20 cellular contexts compared by ENCODE assay signal in the genomic region with DNA sequence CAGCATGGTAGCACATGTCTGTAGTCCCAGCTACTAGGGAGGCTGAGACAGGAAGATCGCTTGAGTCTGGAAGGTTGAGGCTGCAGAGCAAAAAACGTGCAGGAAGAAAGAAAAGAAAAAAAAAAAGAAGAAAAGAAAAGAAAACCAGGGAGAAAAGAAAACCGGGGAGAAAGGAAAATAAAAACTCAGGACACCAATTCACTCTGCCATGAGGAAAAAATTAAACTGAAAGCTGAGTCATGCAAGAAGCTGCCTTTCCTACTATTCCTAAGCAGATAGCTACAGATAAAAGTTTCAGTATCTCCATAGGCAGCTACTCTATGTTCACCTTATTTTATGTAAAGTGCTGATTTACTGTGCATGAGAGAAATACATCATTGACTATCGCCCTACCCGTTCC. TPM values are rescaled to one million over a fixed set of nuclear protein-coding genes. Genes with fewer than 3 reads are reported as not detected.
DNase-seq lines count a peak whose midpoint lies in the region; ATAC-seq, FAIRE-seq and TF ChIP-seq lines count a peak whose summit lies in the region.
"Had no signal": no experiment of that assay in that cellular context is flagged by ENCODE, and none has a peak within 500 bp of the region (broad histone marks: within the 10 kb centered on the region; RNA-seq: fewer than 3 reads in every experiment).

No MANE protein-coding gene starts in this region.

- CTCF ChIA-PET in K562 (lab: Yijun Ruan, JAX; ENCODE audit: low intra/inter-chr PET ratio): interaction anchor here (0.8 kb wide), 1 partner anchor 14 kb away, joined by 3 read pairs; no protein-coding TSS in a partner anchor

- H3K4me1 ChIP-seq in left ventricle myocardium inferior (peaks cover 27% of the 10 kb centered on the region), K562 (replicated peaks in 1 of 2; ENCODE audit: control insufficient read depth in 2 of 2, insufficient read depth in 2 of 2, low read length in 2 of 2) (peaks cover 4 to 5% of the 10 kb centered on the region in 2 experiments), muscle layer of colon (ENCODE audit: insufficient read depth, low read length) (peaks cover 25% of the 10 kb centered on the region), uterus (peaks cover 28 to 29% of the 10 kb centered on the region in 2 donors)

- FAIRE-seq in K562 (lab: Jason Lieb, UNC): peak; percentile 55
- FAIRE-seq: small intestine had no signal

- H3K4me1 Mint-ChIP-seq in natural killer cell: no peaks in the 10 kb centered on the region

- BruUV-seq in K562 (replicated peaks; lab: Mats Ljungman, UMichigan): no TSS peak

- H3K79me2 ChIP-seq in K562 (ENCODE audit: control insufficient read depth, insufficient read depth, low read length): no peaks in the 10 kb centered on the region

- H3K27ac Mint-ChIP-seq in natural killer cell: no peak overlapping the region
- H3K27ac Mint-ChIP-seq: activated CD4-positive, alpha-beta memory T cell treated with anti-CD3 and anti-CD28 coated beads, Interleukin-2, amount 10 ng/mL, durations not matched to agents 7 days and 5 days; activated naive CD8-positive, alpha-beta T cell treated with anti-CD3 and anti-CD28 coated beads, Interleukin-2, amount 10 ng/mL, durations not matched to agents 7 days and 5 days; activated T-cell treated with anti-CD3 and anti-CD28 coated beads, Interleukin-2, amount 50 U/mL, for 72 hours had no signal

- POLR2A ChIA-PET in K562 (lab: Yijun Ruan, JAX): interaction anchor here (0.7 kb wide), 1 partner anchor 1587 kb away, joined by 3 read pairs; no protein-coding TSS in a partner anchor

- TF ChIP-seq POLR2A in K562 (conservative IDR thresholded peaks at IDR 0.05) (no peak), uterus (IDR thresholded peaks at IDR 0.05) (no peak)

- peak overlapping the region; percentile 6 for H3K4me3 ChIP-seq in left ventricle myocardium inferior
- H3K4me3 ChIP-seq in K562: no peak overlapping the region
- H3K4me3 ChIP-seq in muscle layer of colon (ENCODE audit: low read depth in 1 of 2, low read length in 2 of 2): no peak overlapping the region
- H3K4me3 ChIP-seq in uterus: peak overlapping the region; percentile 6 to 12
- H3K4me3 ChIP-seq: upper lobe of right lung had no signal

- H3K4me3 Mint-ChIP-seq in natural killer cell: no peak overlapping the region
- H3K4me3 Mint-ChIP-seq: activated CD4-positive, alpha-beta memory T cell treated with anti-CD3 and anti-CD28 coated beads, Interleukin-2, amount 10 ng/mL, durations not matched to agents 7 days and 5 days; activated naive CD8-positive, alpha-beta T cell treated with anti-CD3 and anti-CD28 coated beads, Interleukin-2, amount 10 ng/mL, durations not matched to agents 7 days and 5 days; activated T-cell treated with anti-CD3 and anti-CD28 coated beads, Interleukin-2, amount 50 U/mL, for 72 hours had no signal

- H3K27ac ChIP-seq in left ventricle myocardium inferior (replicated peaks): peak overlapping the region; percentile 38
- H3K27ac ChIP-seq in K562 (ENCODE audit: extremely low read depth, low read depth, low read length): no peak overlapping the region
- H3K27ac ChIP-seq in muscle layer of colon (ENCODE audit: low read depth, low read length): peak overlapping the region; percentile 21
- peak overlapping the region; percentile 94 to 98 for H3K27ac ChIP-seq in uterus
- H3K27ac ChIP-seq: upper lobe of right lung had no signal

- no peaks in the 10 kb centered on the region for H3K9me3 Mint-ChIP-seq in natural killer cell

- in situ Hi-C loops in K562 (cut with MboI): no loop called here

- no peaks in the 10 kb centered on the region; the same call in 1 of the 2 replicates for H4K20me1 ChIP-seq in K562 (replicated peaks; ENCODE audit: control insufficient read depth, insufficient read depth, low read length)

- H3K27me3 Mint-ChIP-seq in natural killer cell (ENCODE audit: low read depth in 2 of 2): peaks cover 15 to 41% of the 10 kb centered on the region in 2 donors

- H3K9me1 ChIP-seq in K562 (ENCODE audit: control insufficient read depth, insufficient read depth, low read length): no peaks in the 10 kb centered on the region

- H3K4me2 ChIP-seq in K562 (ENCODE audit: insufficient read depth, low read length): no peak overlapping the region

- H3K9me3 ChIP-seq in left ventricle myocardium inferior (replicated peaks) (no peaks in the 10 kb centered on the region), K562 (replicated peaks; ENCODE audit: control insufficient read depth, insufficient read depth, low read depth, low read length) (no peaks in the 10 kb centered on the region; the same call in 1 of the 2 replicates), muscle layer of colon (ENCODE audit: low read length) (no peaks in the 10 kb centered on the region), uterus (no peaks in the 10 kb centered on the region)
- H3K9me3 ChIP-seq: upper lobe of right lung had no signal

- H3K36me3 ChIP-seq in left ventricle myocardium inferior (no peaks in the 10 kb centered on the region), K562 (ENCODE audit: control insufficient read depth, insufficient read depth, low read length) (no peaks in the 10 kb centered on the region), muscle layer of colon (ENCODE audit: insufficient read depth, low read length) (no peaks in the 10 kb centered on the region), uterus (no peaks in the 10 kb centered on the region)
- H3K36me3 ChIP-seq: upper lobe of right lung had no signal

- no peak overlapping the region; a peak in 1 of 4 replicates for H3K9ac ChIP-seq in K562 (ENCODE audit: insufficient read depth in 1 of 2, low read depth in 2 of 2, low read length in 2 of 2)
- H3K9ac ChIP-seq in muscle layer of colon (ENCODE audit: low read length): no peak overlapping the region

- intact Hi-C loops in left ventricle myocardium inferior (cut with micrococcal nuclease): no loop called here
- intact Hi-C loops in Right ventricle myocardium superior (cut with DNase I): no loop called here
- intact Hi-C loops in K562 (cut with micrococcal nuclease): no loop called here
- intact Hi-C loops in uterus (cut with DNase I; ENCODE audit: low total_unique reads): no loop called here
- intact Hi-C loops in natural killer cell (cut with micrococcal nuclease): no loop called here

- WGBS in K562 (ENCODE audit: insufficient coverage, low coverage, missing lambda C conversion rate): 0% methylated on average over 4 of the region's 5 CpGs

- no peak for TF ChIP-seq CTCF in left ventricle myocardium inferior (IDR thresholded peaks at IDR 0.05; ENCODE audit: borderline replicate concordance)
- TF ChIP-seq CTCF in K562 (IDR thresholded peaks at IDR 0.05 in 2 of 3, conservative IDR thresholded peaks at IDR 0.05 in 1 of 3; ENCODE audit: insufficient read depth in 2 of 3, low read depth in 1 of 3, low read length in 3 of 3): no peak
- TF ChIP-seq CTCF in uterus (IDR thresholded peaks at IDR 0.05): no peak
- TF ChIP-seq CTCF in natural killer cell (IDR thresholded peaks at IDR 0.05): no peak

- peak overlapping the region; percentile 5; the same call in 1 of the 2 replicates for H2AFZ ChIP-seq in K562 (ENCODE audit: low read depth, low read length)

- no peak for TF ChIP-seq EP300 in K562 (IDR thresholded peaks at IDR 0.05; ENCODE audit: low read length)

- no peak for ATAC-seq in Right ventricle myocardium superior (ENCODE audit: poor library complexity)
- ATAC-seq in K562: no peak
- no peak for ATAC-seq in natural killer cell
- ATAC-seq: activated T-cell treated with anti-CD3 and anti-CD28 coated beads, Interleukin-2, amount 50 U/mL, for 72 hours; upper lobe of right lung had no signal

- no peak for TF ChIP-seq RAD21 in K562 (CRISPR knock-in tag; conservative IDR thresholded peaks at IDR 0.05 in 1 of 2, IDR thresholded peaks at IDR 0.05 in 1 of 2)

- H3K27me3 ChIP-seq in left ventricle myocardium inferior (ENCODE audit: low read depth) (peaks cover 24% of the 10 kb centered on the region), K562 (ENCODE audit: control insufficient read depth in 2 of 2, insufficient read depth in 2 of 2, low read length in 2 of 2) (peaks cover 0 to 22% of the 10 kb centered on the region in 2 experiments; a peak in 3 of 5 replicates), muscle layer of colon (ENCODE audit: control insufficient read depth in 1 of 2, insufficient read depth in 2 of 2, low read length in 2 of 2) (no peaks in the 10 kb centered on the region), uterus (no peaks in the 10 kb centered on the region)
- H3K27me3 ChIP-seq: upper lobe of right lung had no signal

- no peak for DNase-seq in left ventricle myocardium inferior
- no peak for DNase-seq in Right ventricle myocardium superior
- DNase-seq in K562 (ENCODE audit: extremely low read depth in 1 of 4, low spot score in 3 of 4): peak in 1 of 4 experiments; percentile 5
- DNase-seq in uterus: peak in 1 of 2 donors; percentile 7
- no peak for DNase-seq in natural killer cell
- no peak for DNase-seq in HuH-7.5 (ENCODE audit: low spot score)
- DNase-seq in DMS53 (lab: John Stamatoyannopoulos, UW): no peak
- DNase-seq: activated CD4-positive, alpha-beta memory T cell treated with anti-CD3 and anti-CD28 coated beads, Interleukin-2, amount 10 ng/mL, durations not matched to agents 7 days and 5 days; activated naive CD8-positive, alpha-beta T cell treated with anti-CD3 and anti-CD28 coated beads, Interleukin-2, amount 10 ng/mL, durations not matched to agents 7 days and 5 days; activated T-cell treated with anti-CD3 and anti-CD28 coated beads, Interleukin-2, amount 50 U/mL, for 72 hours; caudate nucleus; islet precursor cell; NCI-H2029 treated with DMSO at 0.1 percent for 48 hours; NCI-H526; occipital lobe; OCI-M1; small intestine; upper lobe of right lung had no signal

- H3K36me3 Mint-ChIP-seq in natural killer cell: no peaks in the 10 kb centered on the region

RNA-seq across cellular contexts. Expression of a gene that starts 10.5 kb away (rescaled TPM):
- total RNA-seq in left ventricle myocardium inferior (26.3 TPM), Right ventricle myocardium superior (26.9 TPM), K562 (2014; rRNA removed) (not detected in 2 replicates), K562 (2014; rRNA removed; fragmentation: Illumina TruSeq; extraction: Trizol) (not detected in 2 replicates), K562 (2015; rRNA removed; fragmentation: Illumina TruSeq; extraction: Trizol) (not detected in 2 replicates), K562 (2021) (0.16 TPM in 1 of 2 replicates, not detected in the other), uterus (100 to 1,000 TPM in 3 of 4 donors, 10 to 100 TPM in 1; 64.7 to 460 (median 140) TPM), natural killer cell (not detected)
- not detected in 2 replicates for total RNA-seq in K562 (2011; cell fraction: chromatin; rRNA removed; ENCODE audit: low replicate concordance)
- total RNA-seq in K562 (2011; cell fraction: nucleolus; rRNA removed): not detected in 2 replicates
- not detected in 2 replicates for total RNA-seq in K562 (2011; cell fraction: nucleoplasm; rRNA removed)
- polyA plus RNA-seq in K562 (2011; rRNA removed) (not detected in 2 replicates), K562 (2014; fragmentation: Illumina TruSeq; extraction: Trizol) (not detected in 2 replicates), K562 (2014; fragmentation: Nextera tagmentation; extraction: Ambion mirVana) (not detected), K562 (2014; rRNA removed) (not detected in 2 replicates)
- polyA plus RNA-seq in K562 (2011; cell fraction: cytosol; rRNA removed): 0.01 TPM in 1 of 2 replicates, not detected in the other
- not detected in 2 replicates for polyA plus RNA-seq in K562 (2011; cell fraction: nucleus; rRNA removed)
- not detected in 2 replicates for polyA plus RNA-seq in K562 (2012)
- not detected in 2 replicates for polyA minus RNA-seq in K562 (2011; rRNA and poly(A)+ RNA removed)
- not detected in 2 replicates for polyA minus RNA-seq in K562 (2011; cell fraction: cytosol; rRNA and poly(A)+ RNA removed)
- not detected in 2 replicates for polyA minus RNA-seq in K562 (2011; cell fraction: nucleus; rRNA and poly(A)+ RNA removed)
- total RNA-seq: A673 had no signal

Comparison
In these comparisons a context has a peak if more than half of its experiments do, and no peak if none do; other contexts are left out.
1. H3K4me3 ChIP-seq: peak in left ventricle myocardium inferior (single experiment) and uterus (2 of 2); none in K562 (single experiment) and muscle layer of colon (0 of 2).
2. RNA of a gene that starts 10.5 kb away (total RNA-seq): 64.7 to 460 TPM in uterus, 26.9 TPM in Right ventricle myocardium superior (single experiment) and 26.3 TPM in left ventricle myocardium inferior (single experiment); 0.16 TPM in K562 and not detected in natural killer cell; every median in the first group is over 10 times any median in the second.